In genomic region chr7:120400806-120401455, GRCh38 we compare ENCODE assay signal across 17 cellular contexts.
DNase-seq lines count a peak whose midpoint lies in the region; ATAC-seq, FAIRE-seq and TF ChIP-seq lines count a peak whose summit lies in the region.
"Had no signal": no experiment of that assay in that cellular context is flagged by ENCODE, and none has a peak within 500 bp of the region (broad histone marks: within the 10 kb centered on the region; RNA-seq: fewer than 3 reads in every experiment).

No MANE protein-coding gene starts in this region.

- H3K27me3 ChIP-seq in Loucy (ENCODE audit: insufficient read depth, low read length, poor library complexity, severe bottlenecking), result no peaks in the 10 kb centered on the region
- H3K27me3 ChIP-seq in CD8-positive, alpha-beta T cell (ENCODE audit: insufficient read depth, low read length), result no peaks in the 10 kb centered on the region
- H3K27me3 ChIP-seq: vagina had no signal

- H3K27ac Mint-ChIP-seq in CD8-positive, alpha-beta T cell, result no peak overlapping the region
- H3K27ac Mint-ChIP-seq: GM23338; stimulated activated memory B cell treated with anti-CD40 and anti-IgM and Interleukin-4, amounts not matched to agents 10 μg/mL and 1 μg/mL and 100 μg/mL, for 72 hours had no signal

- H3F3A ChIP-seq in Loucy (ENCODE audit: low read depth), result no peaks in the 10 kb centered on the region

- H3K9ac ChIP-seq in Loucy (ENCODE audit: low read depth, low read length, poor library complexity, severe bottlenecking), result no peak overlapping the region

- H3K9me3 ChIP-seq in Loucy (ENCODE audit: insufficient read depth, low read depth, low read length), result no peaks in the 10 kb centered on the region
- no peaks in the 10 kb centered on the region for H3K9me3 ChIP-seq in CD8-positive, alpha-beta T cell (ENCODE audit: low read length)
- H3K9me3 ChIP-seq: vagina had no signal

- no peaks in the 10 kb centered on the region for H4K20me1 ChIP-seq in Loucy (ENCODE audit: insufficient read depth, low read length, poor library complexity, severe bottlenecking)

- no peaks in the 10 kb centered on the region for H3K36me3 Mint-ChIP-seq in activated T-cell treated with anti-CD3 and anti-CD28 coated beads, Interleukin-2, amount 50 U/mL, for 4 hours (ENCODE audit: insufficient read depth)
- no peaks in the 10 kb centered on the region for H3K36me3 Mint-ChIP-seq in CD8-positive, alpha-beta T cell
- H3K36me3 Mint-ChIP-seq: stimulated activated memory B cell treated with anti-CD40 and anti-IgM and Interleukin-4, amounts not matched to agents 10 μg/mL and 1 μg/mL and 100 μg/mL, for 72 hours had no signal

- no peaks in the 10 kb centered on the region for H3K9me2 ChIP-seq in Loucy (replicated peaks; ENCODE audit: low read depth, low read length)

- peak; percentile 87 for FAIRE-seq in GM12891 (lab: Jason Lieb, UNC)

- intact Hi-C loops in CD8-positive, alpha-beta T cell (cut with DNase I, micrococcal nuclease), result no loop called here

- ATAC-seq in GM21367 (IDR thresholded peaks at IDR 0.05; ENCODE audit: unreplicated experiment) (peak; percentile 32), HG02943 (IDR thresholded peaks at IDR 0.05; ENCODE audit: low read depth, unreplicated experiment) (peak; percentile 31)
- ATAC-seq in activated T-cell treated with anti-CD3 and anti-CD28 coated beads, Interleukin-2, amount 50 U/mL, for 4 hours, result no peak
- ATAC-seq in CD8-positive, alpha-beta T cell, result no peak
- ATAC-seq: GM23338; stimulated activated memory B cell treated with anti-CD40 and anti-IgM and Interleukin-4, amounts not matched to agents 10 μg/mL and 1 μg/mL and 100 μg/mL, for 72 hours had no signal

- no peak overlapping the region for H3K4me3 ChIP-seq in Loucy (ENCODE audit: low read length, poor library complexity, severe bottlenecking)
- H3K4me3 ChIP-seq in CD8-positive, alpha-beta T cell (ENCODE audit: low read depth, low read length), result no peak overlapping the region
- H3K4me3 ChIP-seq: GM23338, vagina had no signal

- H3K36me3 ChIP-seq in Loucy (ENCODE audit: insufficient read depth, low read length), result no peaks in the 10 kb centered on the region
- H3K36me3 ChIP-seq in CD8-positive, alpha-beta T cell (ENCODE audit: insufficient read depth, low read length), result no peaks in the 10 kb centered on the region
- H3K36me3 ChIP-seq: vagina had no signal

- H3K9me3 Mint-ChIP-seq in activated T-cell treated with anti-CD3 and anti-CD28 coated beads, Interleukin-2, amount 50 U/mL, for 4 hours, result no peaks in the 10 kb centered on the region
- H3K9me3 Mint-ChIP-seq in CD8-positive, alpha-beta T cell, result no peaks in the 10 kb centered on the region
- H3K9me3 Mint-ChIP-seq: GM23338; stimulated activated memory B cell treated with anti-CD40 and anti-IgM and Interleukin-4, amounts not matched to agents 10 μg/mL and 1 μg/mL and 100 μg/mL, for 72 hours had no signal

- no peak overlapping the region for H3K27ac ChIP-seq in CD8-positive, alpha-beta T cell (ENCODE audit: low read depth, low read length)
- H3K27ac ChIP-seq: vagina had no signal

- H3K27me3 Mint-ChIP-seq in activated T-cell treated with anti-CD3 and anti-CD28 coated beads, Interleukin-2, amount 50 U/mL, for 4 hours (ENCODE audit: low read depth), result no peaks in the 10 kb centered on the region
- no peaks in the 10 kb centered on the region for H3K27me3 Mint-ChIP-seq in CD8-positive, alpha-beta T cell (ENCODE audit: low read depth)
- H3K27me3 Mint-ChIP-seq: stimulated activated memory B cell treated with anti-CD40 and anti-IgM and Interleukin-4, amounts not matched to agents 10 μg/mL and 1 μg/mL and 100 μg/mL, for 72 hours had no signal

- no peaks in the 10 kb centered on the region for H3K79me2 ChIP-seq in Loucy (ENCODE audit: insufficient read depth, low read length)

- H3K4me1 Mint-ChIP-seq in activated T-cell treated with anti-CD3 and anti-CD28 coated beads, Interleukin-2, amount 50 U/mL, for 4 hours (ENCODE audit: low read depth), result no peaks in the 10 kb centered on the region
- no peaks in the 10 kb centered on the region for H3K4me1 Mint-ChIP-seq in CD8-positive, alpha-beta T cell (ENCODE audit: low read depth)
- H3K4me1 Mint-ChIP-seq: stimulated activated memory B cell treated with anti-CD40 and anti-IgM and Interleukin-4, amounts not matched to agents 10 μg/mL and 1 μg/mL and 100 μg/mL, for 72 hours had no signal

- DNase-seq in GM12891 (ENCODE audit: insufficient read length, low spot score) (no peak), NCI-H2171 (lab: John Stamatoyannopoulos, UW) (no peak), NCI-H2171 treated with DMSO at 0.1 percent for 48 hours (lab: John Stamatoyannopoulos, UW) (no peak)
- DNase-seq in activated T-cell treated with anti-CD3 and anti-CD28 coated beads, Interleukin-2, amount 50 U/mL, for 4 hours, result no peak
- DNase-seq in CD8-positive, alpha-beta T cell, result no peak
- DNase-seq: activated CD8-positive, alpha-beta memory T cell treated with anti-CD3 and anti-CD28 coated beads for 24 hours; activated naive CD4-positive, alpha-beta T cell treated with anti-CD3 and anti-CD28 coated beads, Interleukin-2, amount 50 U/mL, for 16 hours; DMS 273 treated with DMSO at 0.1 percent for 48 hours; NCI-H510A; retina; T1000 had no signal

- POLR2A ChIA-PET in CD8-positive, alpha-beta T cell (lab: Charles Lee), result no interaction called here

- 0 out of 2 replicates have a peak overlapping the region, but pooled peaks have one; percentile 7 for H2AFZ ChIP-seq in Loucy (ENCODE audit: low read length)
- H2AFZ ChIP-seq: GM23338 had no signal

- no peaks in the 10 kb centered on the region for H3K4me1 ChIP-seq in Loucy (ENCODE audit: insufficient read depth, low read length, poor library complexity, severe bottlenecking)
- H3K4me1 ChIP-seq in CD8-positive, alpha-beta T cell (ENCODE audit: insufficient read depth, low read length), result no peaks in the 10 kb centered on the region
- H3K4me1 ChIP-seq: vagina had no signal

- peak; percentile 62; the same call in 1 of the 2 replicates for TF ChIP-seq POLR2A in GM12891 (IDR thresholded peaks at IDR 0.05; ENCODE audit: low read depth, low read length)

- H3K4me3 Mint-ChIP-seq in activated T-cell treated with anti-CD3 and anti-CD28 coated beads, Interleukin-2, amount 50 U/mL, for 4 hours, result no peak overlapping the region
- no peak overlapping the region for H3K4me3 Mint-ChIP-seq in CD8-positive, alpha-beta T cell
- H3K4me3 Mint-ChIP-seq: GM23338; stimulated activated memory B cell treated with anti-CD40 and anti-IgM and Interleukin-4, amounts not matched to agents 10 μg/mL and 1 μg/mL and 100 μg/mL, for 72 hours had no signal

- H3K4me2 ChIP-seq in Loucy (ENCODE audit: low read depth, low read length, poor library complexity, severe bottlenecking), result no peak overlapping the region
- H3K4me2 ChIP-seq: GM23338 had no signal

- TF ChIP-seq CTCF in Loucy (conservative IDR thresholded peaks at IDR 0.05; ENCODE audit: low read length), result no peak
- no peak for TF ChIP-seq CTCF in CD8-positive, alpha-beta T cell (IDR thresholded peaks at IDR 0.05)

- CTCF ChIA-PET in CD8-positive, alpha-beta T cell (lab: Charles Lee), result no interaction called here

TF ChIP-seq in GM12891, 5 proteins besides CTCF, POLR2A, EP300 and RAD21:
- peak; percentile 36; the same call in 1 of the 2 replicates for TF ChIP-seq TAF1 (IDR thresholded peaks at IDR 0.05; ENCODE audit: low read depth, low read length)
- TF ChIP-seq SPI1 (IDR thresholded peaks at IDR 0.05; ENCODE audit: low read depth, low read length), result peak; percentile 90
- no peak for TF ChIP-seq PAX5 (IDR thresholded peaks at IDR 0.05; ENCODE audit: insufficient read depth, low read length, severe bottlenecking)

Comparison
In these comparisons a context has a peak if more than half of its experiments do, and no peak if none do; other contexts are left out.
1. ATAC-seq: peak in GM21367 (single experiment) and HG02943 (single experiment); none in activated T-cell treated with anti-CD3 and anti-CD28 coated beads, Interleukin-2, amount 50 U/mL, for 4 hours (0 of 2) and CD8-positive, alpha-beta T cell (single experiment).